14 cellular contexts compared by ENCODE assay signal in genomic region chr16:10526962-10527361, GRCh38. TPM values are rescaled to one million over a fixed set of nuclear protein-coding genes. Genes with fewer than 3 reads are reported as not detected.
DNase-seq lines count a peak whose midpoint lies in the region; ATAC-seq and TF ChIP-seq lines count a peak whose summit lies in the region.
"Had no signal": no experiment of that assay in that cellular context is flagged by ENCODE, and none has a peak within 500 bp of the region (broad histone marks: within the 10 kb centered on the region; RNA-seq: fewer than 3 reads in every experiment).

No MANE protein-coding gene starts in this region.

- H3K4me3 ChIP-seq in psoas muscle, result no peak overlapping the region
- H3K4me3 ChIP-seq in smooth muscle cell, result no peak overlapping the region
- H3K4me3 ChIP-seq: GM23338 had no signal

- 39 to 77% (median 42%) methylated on average over 7 of the region's 7 CpGs for WGBS in psoas muscle, 3 donors
- WGBS in smooth muscle cell (ENCODE audit: low lambda C conversion rate), result 97% methylated on average over 7 of the region's 7 CpGs

- H3K27ac ChIP-seq in psoas muscle, result peak overlapping the region; percentile 48
- H3K27ac ChIP-seq in smooth muscle cell (ENCODE audit: low read depth), result no peak overlapping the region

- no peak overlapping the region for H3K4me3 Mint-ChIP-seq in activated CD8-positive, alpha-beta T cell treated with anti-CD3 and anti-CD28 coated beads, Interleukin-2, amount 10 ng/mL, durations not matched to agents 7 days and 5 days
- H3K4me3 Mint-ChIP-seq: CD4-positive, CD25-positive, alpha-beta regulatory T cell; GM23338 had no signal

- H3K27me3 ChIP-seq in psoas muscle (ENCODE audit: insufficient read depth in 3 of 3, low read length in 2 of 3) (no peaks in the 10 kb centered on the region), smooth muscle cell (ENCODE audit: low read depth) (peaks cover 45% of the 10 kb centered on the region)
- H3K27me3 ChIP-seq: BE2C had no signal

- H3K4me1 Mint-ChIP-seq in activated CD8-positive, alpha-beta T cell treated with anti-CD3 and anti-CD28 coated beads, Interleukin-2, amount 10 ng/mL, durations not matched to agents 7 days and 5 days (ENCODE audit: low read depth), result peaks cover 12% of the 10 kb centered on the region
- H3K4me1 Mint-ChIP-seq: GM23338 had no signal

- no peak overlapping the region for H2AFZ ChIP-seq in smooth muscle cell (ENCODE audit: low read depth)
- H2AFZ ChIP-seq: GM23338 had no signal

- H4K20me1 ChIP-seq in smooth muscle cell (ENCODE audit: low read depth), result no peaks in the 10 kb centered on the region

- no peak for TF ChIP-seq CTCF in psoas muscle (IDR thresholded peaks at IDR 0.05)
- TF ChIP-seq CTCF in smooth muscle cell (IDR thresholded peaks at IDR 0.05; ENCODE audit: borderline replicate concordance, insufficient read depth, poor library complexity, severe bottlenecking), result no peak

- intact Hi-C loops in psoas muscle (cut with DNase I), result loop anchor here (5.0 to 10.0 kb wide), 3 partner anchors 48 to 138 kb away; no protein-coding TSS in a partner anchor

- H3K9me3 Mint-ChIP-seq in activated CD8-positive, alpha-beta T cell treated with anti-CD3 and anti-CD28 coated beads, Interleukin-2, amount 10 ng/mL, durations not matched to agents 7 days and 5 days (ENCODE audit: insufficient read depth), result no peaks in the 10 kb centered on the region
- H3K9me3 Mint-ChIP-seq: CD4-positive, CD25-positive, alpha-beta regulatory T cell; GM23338 had no signal

- DNase-seq in amniotic epithelial cell (ENCODE audit: low read depth), result peak; percentile 36
- peak; percentile 9 for DNase-seq in iris pigment epithelial cell (ENCODE audit: low read depth)
- DNase-seq in psoas muscle, result no peak
- DNase-seq in activated CD8-positive, alpha-beta T cell treated with anti-CD3 and anti-CD28 coated beads, Interleukin-2, amount 10 ng/mL, durations not matched to agents 7 days and 5 days, result no peak
- DNase-seq in smooth muscle cell (lab: John Stamatoyannopoulos, UW; ENCODE audit: unreplicated experiment), result no peak
- DNase-seq: ACHN; BE2C; C1 segment of cervical spinal cord; CD4-positive, CD25-positive, alpha-beta regulatory T cell; DMS79 treated with DMSO at 0.1 percent for 48 hours; GF-D8; HCEC 1CT had no signal

- H3K36me3 Mint-ChIP-seq in activated CD8-positive, alpha-beta T cell treated with anti-CD3 and anti-CD28 coated beads, Interleukin-2, amount 10 ng/mL, durations not matched to agents 7 days and 5 days (ENCODE audit: low read depth), result no peaks in the 10 kb centered on the region
- H3K36me3 Mint-ChIP-seq: CD4-positive, CD25-positive, alpha-beta regulatory T cell had no signal

- H3F3A ChIP-seq in smooth muscle cell (ENCODE audit: low read depth), result peaks cover 2% of the 10 kb centered on the region

- no peak overlapping the region for H3K4me2 ChIP-seq in smooth muscle cell
- H3K4me2 ChIP-seq: GM23338 had no signal

- peaks cover 4% of the 10 kb centered on the region for H3K4me1 ChIP-seq in psoas muscle
- no peaks in the 10 kb centered on the region for H3K4me1 ChIP-seq in smooth muscle cell (ENCODE audit: low read depth)
- H3K4me1 ChIP-seq: BE2C had no signal

- peak; percentile 69 to 75 (median 73) for ATAC-seq in psoas muscle
- no peak for ATAC-seq in HG03108 (IDR thresholded peaks at IDR 0.05; ENCODE audit: unreplicated experiment)
- ATAC-seq in activated CD8-positive, alpha-beta T cell treated with anti-CD3 and anti-CD28 coated beads, Interleukin-2, amount 10 ng/mL, durations not matched to agents 7 days and 5 days, result no peak
- ATAC-seq: GM23338 had no signal

- no peaks in the 10 kb centered on the region for H3K9me3 ChIP-seq in psoas muscle
- no peaks in the 10 kb centered on the region for H3K9me3 ChIP-seq in smooth muscle cell (replicated peaks; ENCODE audit: low read depth)
- H3K9me3 ChIP-seq: BE2C had no signal

- POLR2A ChIA-PET in activated CD8-positive, alpha-beta T cell treated with anti-CD3 and anti-CD28 coated beads, Interleukin-2, amount 10 ng/mL, durations not matched to agents 7 days and 5 days (lab: Charles Lee), result no interaction called here

- H3K79me2 ChIP-seq in smooth muscle cell (ENCODE audit: low read depth), result no peaks in the 10 kb centered on the region

- H3K27me3 Mint-ChIP-seq in activated CD8-positive, alpha-beta T cell treated with anti-CD3 and anti-CD28 coated beads, Interleukin-2, amount 10 ng/mL, durations not matched to agents 7 days and 5 days (ENCODE audit: low read depth), result no peaks in the 10 kb centered on the region

- CTCF ChIA-PET in activated CD8-positive, alpha-beta T cell treated with anti-CD3 and anti-CD28 coated beads, Interleukin-2, amount 10 ng/mL, durations not matched to agents 7 days and 5 days (lab: Charles Lee), result interaction anchor here (1.3 kb wide), 1 partner anchor 12 kb away, joined by 6 read pairs; no protein-coding TSS in a partner anchor

- no peak overlapping the region for H3K27ac Mint-ChIP-seq in activated CD8-positive, alpha-beta T cell treated with anti-CD3 and anti-CD28 coated beads, Interleukin-2, amount 10 ng/mL, durations not matched to agents 7 days and 5 days
- H3K27ac Mint-ChIP-seq: GM23338 had no signal

- H3K36me3 ChIP-seq in psoas muscle (ENCODE audit: insufficient read depth in 1 of 2, low read depth in 1 of 2) (peaks cover 2 to 3% of the 10 kb centered on the region in 2 donors), smooth muscle cell (ENCODE audit: low read depth) (no peaks in the 10 kb centered on the region)
- H3K36me3 ChIP-seq: BE2C had no signal

- no peak overlapping the region for H3K9ac ChIP-seq in smooth muscle cell (ENCODE audit: low read depth)

RNA-seq across cellular contexts. Expression of gene EMP2, which starts 53.4 kb away (rescaled TPM):
- total RNA-seq in psoas muscle (10 to 100 TPM; 11.0 to 25.4 (median 17.7) TPM), smooth muscle cell (3.9 and 4.6 TPM in 2 replicates)
- polyA plus RNA-seq in psoas muscle (10 to 100 TPM in 1 of 3 donors, 1 to 10 TPM in 2; 8.0 to 22.8 (median 9.9) TPM), smooth muscle cell (20.7 and 23.8 TPM in 2 replicates)
- not detected for total RNA-seq in activated CD8-positive, alpha-beta T cell treated with anti-CD3 and anti-CD28 coated beads, Interleukin-2, amount 10 ng/mL, durations not matched to agents 7 days and 5 days
- total RNA-seq: CD4-positive, CD25-positive, alpha-beta regulatory T cell had no signal
- polyA plus RNA-seq: CD4-positive, CD25-positive, alpha-beta regulatory T cell had no signal

Comparison
In these comparisons a context has a peak if more than half of its experiments do, and no peak if none do; other contexts are left out.
1. DNase-seq: peak in amniotic epithelial cell (single experiment) and iris pigment epithelial cell (single experiment); none in psoas muscle (0 of 2), activated CD8-positive, alpha-beta T cell treated with anti-CD3 and anti-CD28 coated beads, Interleukin-2, amount 10 ng/mL, durations not matched to agents 7 days and 5 days (single experiment) and smooth muscle cell (single experiment).
2. ATAC-seq: peak in psoas muscle (4 of 4); none in HG03108 (single experiment) and activated CD8-positive, alpha-beta T cell treated with anti-CD3 and anti-CD28 coated beads, Interleukin-2, amount 10 ng/mL, durations not matched to agents 7 days and 5 days (single experiment).